In the genomic region with DNA sequence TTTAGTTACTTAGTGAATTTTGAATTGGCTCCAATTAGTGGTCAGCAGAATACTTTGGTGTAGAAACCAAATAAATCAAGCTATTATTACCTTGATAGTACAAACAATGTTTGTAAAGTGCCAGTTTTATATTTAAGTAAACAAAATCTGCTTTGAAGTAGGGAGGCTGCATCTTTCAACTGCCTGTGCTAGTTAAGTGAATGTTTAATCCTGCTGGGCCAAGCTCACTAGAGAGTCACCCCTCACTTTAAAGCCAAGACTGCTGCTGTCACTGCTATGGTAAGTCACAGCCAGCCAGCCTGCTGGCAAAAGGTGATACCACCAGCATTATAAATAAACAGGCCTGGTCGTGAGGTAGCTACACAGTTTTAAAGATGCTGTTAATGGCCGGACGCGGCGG, we compare ENCODE assay signal across 21 cellular contexts. TPM values are rescaled to one million over a fixed set of nuclear protein-coding genes. Genes with fewer than 3 reads are reported as not detected.
DNase-seq lines count a peak whose midpoint lies in the region; ATAC-seq and TF ChIP-seq lines count a peak whose summit lies in the region.
"Had no signal": no experiment of that assay in that cellular context is flagged by ENCODE, and none has a peak within 500 bp of the region (broad histone marks: within the 10 kb centered on the region; RNA-seq: fewer than 3 reads in every experiment).

No MANE protein-coding gene starts in this region.

- no peak overlapping the region for H3K27ac ChIP-seq in body of pancreas
- H3K27ac ChIP-seq: HL-60 had no signal

- peaks cover 4% of the 10 kb centered on the region for H3K4me1 ChIP-seq in body of pancreas
- H3K4me1 ChIP-seq: BE2C had no signal

- no peaks in the 10 kb centered on the region for H3K27me3 ChIP-seq in body of pancreas
- H3K27me3 ChIP-seq: BE2C had no signal

- intact Hi-C loops in body of pancreas (cut with DNase I) = no loop called here

- no peak for TF ChIP-seq CTCF in body of pancreas (IDR thresholded peaks at IDR 0.05)

- peak; percentile 42 for ATAC-seq in body of pancreas
- no peak for ATAC-seq in HG02623 (IDR thresholded peaks at IDR 0.05; ENCODE audit: unreplicated experiment)
- no peak for ATAC-seq in GM21723 (IDR thresholded peaks at IDR 0.05; ENCODE audit: unreplicated experiment)

- H3K36me3 ChIP-seq in body of pancreas (replicated peaks in 1 of 2; ENCODE audit: insufficient read depth in 1 of 2, low read depth in 2 of 2) = no peaks in the 10 kb centered on the region
- H3K36me3 ChIP-seq: BE2C had no signal

- 68 to 79% methylated on average over 5 of the region's 5 CpGs for WGBS in body of pancreas, 2 donors

- no peaks in the 10 kb centered on the region for H3K9me3 ChIP-seq in body of pancreas
- H3K9me3 ChIP-seq: BE2C had no signal

- DNase-seq in DMS53 treated with DMSO at 0.1 percent for 48 hours (lab: John Stamatoyannopoulos, UW; ENCODE audit: unreplicated experiment) (peak; percentile 20), NCI-H69 (lab: John Stamatoyannopoulos, UW) (peak; percentile 23), body of pancreas (peak in 2 of 4 donors; percentile 27 to 38), activated gamma-delta T cell (lab: John Stamatoyannopoulos, UW) (no peak)
- DNase-seq: ACHN; BE2C; C1 segment of cervical spinal cord; CD4-positive, CD25-positive, alpha-beta regulatory T cell; CD8-positive, alpha-beta memory T cell; COR-L47; DMS 273 treated with DMSO at 0.1 percent for 48 hours; DMS79; GDM1; H9; KBM-7 had no signal

- no peak overlapping the region for H3K4me3 ChIP-seq in body of pancreas

- no peak for TF ChIP-seq POLR2A in body of pancreas (IDR thresholded peaks at IDR 0.05)

RNA-seq across cellular contexts. Expression of a gene that starts 10.3 kb away (rescaled TPM):
- not detected for total RNA-seq in body of pancreas
- total RNA-seq: CD4-positive, CD25-positive, alpha-beta regulatory T cell; CD8-positive, alpha-beta memory T cell; Daoy; H1; H9; HT1080 had no signal
